ENCODE assay signal across 24 cellular contexts in genomic region chr9:114100536-114100935, GRCh38. TPM values are rescaled to one million over a fixed set of nuclear protein-coding genes. Genes with fewer than 3 reads are reported as not detected.
DNase-seq lines count a peak whose midpoint lies in the region; ATAC-seq and TF ChIP-seq lines count a peak whose summit lies in the region.
"Had no signal": no experiment of that assay in that cellular context is flagged by ENCODE, and none has a peak within 500 bp of the region (broad histone marks: within the 10 kb centered on the region; RNA-seq: fewer than 3 reads in every experiment).

No MANE protein-coding gene starts in this region.

- no peak overlapping the region for H3K27ac ChIP-seq in upper lobe of right lung

- TF ChIP-seq CTCF in natural killer cell (IDR thresholded peaks at IDR 0.05): no peak
- no peak for TF ChIP-seq CTCF in upper lobe of right lung (IDR thresholded peaks at IDR 0.05)

- peaks cover 37 to 53% of the 10 kb centered on the region in 2 donors for H3K27me3 Mint-ChIP-seq in natural killer cell (ENCODE audit: low read depth in 2 of 2)
- H3K27me3 Mint-ChIP-seq in natural killer cell treated with Interleukin-12 subunit alpha and Interleukin-12 subunit beta and Interleukin-15 and Interleukin-18, amount 100 ng/mL, for 72 hours: peaks cover 30 to 60% of the 10 kb centered on the region in 2 donors

- intact Hi-C loops in natural killer cell (cut with micrococcal nuclease) (no loop called here), upper lobe of right lung (cut with DNase I) (no loop called here), left ventricle myocardium superior (cut with micrococcal nuclease) (loop anchor here (10.0 kb wide), 1 partner anchor 194 kb away; no protein-coding TSS in a partner anchor)

- no peaks in the 10 kb centered on the region for H3K9me3 ChIP-seq in upper lobe of right lung

- H3K4me3 Mint-ChIP-seq in natural killer cell: peak overlapping the region; percentile 11
- no peak overlapping the region for H3K4me3 Mint-ChIP-seq in natural killer cell treated with Interleukin-12 subunit alpha and Interleukin-12 subunit beta and Interleukin-15 and Interleukin-18, amount 100 ng/mL, for 72 hours
- H3K4me3 Mint-ChIP-seq: CD4-positive, CD25-positive, alpha-beta regulatory T cell; GM23338 had no signal

- DNase-seq in natural killer cell (no peak), dermis blood vessel endothelial cell (peak; percentile 16), left kidney (ENCODE audit: low read depth, low spot score) (peak; percentile 62), upper lobe of right lung (peak; percentile 1), left ventricle myocardium superior (no peak), erythroblast (lab: John Stamatoyannopoulos, UW) (no peak)
- DNase-seq in natural killer cell treated with Interleukin-12 subunit alpha and Interleukin-12 subunit beta and Interleukin-15 and Interleukin-18, amount 100 ng/mL, for 72 hours (ENCODE audit: low spot score): no peak
- DNase-seq: 8988T; CD4-positive, CD25-positive, alpha-beta regulatory T cell; COR-L47; DND-41; HCEC 1CT; KG1; NCI-H1092 treated with DMSO at 0.1 percent for 48 hours; NCI-H1436 treated with DMSO at 0.1 percent for 48 hours; NCI-H2029 treated with DMSO at 0.1 percent for 48 hours; NCI-H226; NCI-H510A treated with DMSO at 0.1 percent for 48 hours; NCI-H774; NK-92 treated with Interleukin-12 subunit alpha and Interleukin-12 subunit beta, amount 100 ng/mL, for 24 hours had no signal

- H3K36me3 Mint-ChIP-seq in natural killer cell: no peaks in the 10 kb centered on the region
- peaks cover 6% of the 10 kb centered on the region for H3K36me3 Mint-ChIP-seq in natural killer cell treated with Interleukin-12 subunit alpha and Interleukin-12 subunit beta and Interleukin-15 and Interleukin-18, amount 100 ng/mL, for 72 hours
- H3K36me3 Mint-ChIP-seq: CD4-positive, CD25-positive, alpha-beta regulatory T cell had no signal

- ATAC-seq in natural killer cell (no peak), upper lobe of right lung (no peak), GM19463 (IDR thresholded peaks at IDR 0.05; ENCODE audit: unreplicated experiment) (no peak), left ventricle myocardium superior (no peak)
- ATAC-seq in natural killer cell treated with Interleukin-12 subunit alpha and Interleukin-12 subunit beta and Interleukin-15 and Interleukin-18, amount 100 ng/mL, for 72 hours: no peak
- ATAC-seq: GM23338, Panc1 had no signal

- H3K4me1 ChIP-seq in upper lobe of right lung: peaks cover 6% of the 10 kb centered on the region

- no peak for TF ChIP-seq POLR2A in erythroblast (IDR thresholded peaks at IDR 0.05; ENCODE audit: low read length)

- no peaks in the 10 kb centered on the region for H3K36me3 ChIP-seq in upper lobe of right lung

- H3K27ac Mint-ChIP-seq in natural killer cell: no peak overlapping the region
- H3K27ac Mint-ChIP-seq in natural killer cell treated with Interleukin-12 subunit alpha and Interleukin-12 subunit beta and Interleukin-15 and Interleukin-18, amount 100 ng/mL, for 72 hours: no peak overlapping the region
- H3K27ac Mint-ChIP-seq: B cell; CD4-positive, CD25-positive, alpha-beta regulatory T cell; GM23338 had no signal

- peaks cover 0 to 4% of the 10 kb centered on the region in 2 donors for H3K4me1 Mint-ChIP-seq in natural killer cell
- H3K4me1 Mint-ChIP-seq in natural killer cell treated with Interleukin-12 subunit alpha and Interleukin-12 subunit beta and Interleukin-15 and Interleukin-18, amount 100 ng/mL, for 72 hours (ENCODE audit: low read depth in 2 of 2): peaks cover 0 to 4% of the 10 kb centered on the region in 2 donors

- peaks cover 19% of the 10 kb centered on the region for H3K27me3 ChIP-seq in upper lobe of right lung

- no peak overlapping the region for H3K4me3 ChIP-seq in upper lobe of right lung
- H3K4me3 ChIP-seq: GM23338 had no signal

- H3K9me3 Mint-ChIP-seq in natural killer cell: peaks cover 2 to 3% of the 10 kb centered on the region in 2 donors
- no peaks in the 10 kb centered on the region for H3K9me3 Mint-ChIP-seq in natural killer cell treated with Interleukin-12 subunit alpha and Interleukin-12 subunit beta and Interleukin-15 and Interleukin-18, amount 100 ng/mL, for 72 hours

RNA-seq across cellular contexts. Expression of gene KIF12, which starts 1.4 kb away (rescaled TPM):
- total RNA-seq in natural killer cell (not detected), dermis blood vessel endothelial cell (0.14 and 0.17 TPM in 2 replicates), upper lobe of right lung (6.2 TPM), left ventricle myocardium superior (not detected)
- total RNA-seq in natural killer cell treated with Interleukin-12 subunit alpha and Interleukin-12 subunit beta and Interleukin-15 and Interleukin-18, amount 100 ng/mL, for 72 hours: not detected
- total RNA-seq: B cell; CD4-positive, CD25-positive, alpha-beta regulatory T cell had no signal

RNA-seq across cellular contexts. Expression of gene AMBP, which starts 22.4 kb away (rescaled TPM):
- total RNA-seq in natural killer cell: not detected
- total RNA-seq in natural killer cell treated with Interleukin-12 subunit alpha and Interleukin-12 subunit beta and Interleukin-15 and Interleukin-18, amount 100 ng/mL, for 72 hours: not detected
- total RNA-seq in dermis blood vessel endothelial cell: 0.17 TPM in 1 of 2 replicates, not detected in the other
- 0.67 TPM for total RNA-seq in upper lobe of right lung
- total RNA-seq in left ventricle myocardium superior: not detected
- total RNA-seq: B cell; CD4-positive, CD25-positive, alpha-beta regulatory T cell had no signal

RNA-seq across cellular contexts. Expression of gene COL27A1, which starts 54.8 kb away (rescaled TPM):
- total RNA-seq in natural killer cell: not detected
- 1 to 10 TPM; 1.5 to 1.6 TPM for total RNA-seq in natural killer cell treated with Interleukin-12 subunit alpha and Interleukin-12 subunit beta and Interleukin-15 and Interleukin-18, amount 100 ng/mL, for 72 hours
- total RNA-seq in dermis blood vessel endothelial cell: 3.3 and 6.0 TPM in 2 replicates
- 13.7 TPM for total RNA-seq in upper lobe of right lung
- total RNA-seq in left ventricle myocardium superior: 11.0 TPM

Comparison
In these comparisons a context has a peak if more than half of its experiments do, and no peak if none do; other contexts are left out.
1. DNase-seq: peak in dermis blood vessel endothelial cell (single experiment), left kidney (single experiment) and upper lobe of right lung (single experiment); none in natural killer cell (single experiment), natural killer cell treated with Interleukin-12 subunit alpha and Interleukin-12 subunit beta and Interleukin-15 and Interleukin-18, amount 100 ng/mL, for 72 hours (single experiment), left ventricle myocardium superior (single experiment) and erythroblast (0 of 2).